26 cellular contexts compared by ENCODE assay signal in the genomic region with DNA sequence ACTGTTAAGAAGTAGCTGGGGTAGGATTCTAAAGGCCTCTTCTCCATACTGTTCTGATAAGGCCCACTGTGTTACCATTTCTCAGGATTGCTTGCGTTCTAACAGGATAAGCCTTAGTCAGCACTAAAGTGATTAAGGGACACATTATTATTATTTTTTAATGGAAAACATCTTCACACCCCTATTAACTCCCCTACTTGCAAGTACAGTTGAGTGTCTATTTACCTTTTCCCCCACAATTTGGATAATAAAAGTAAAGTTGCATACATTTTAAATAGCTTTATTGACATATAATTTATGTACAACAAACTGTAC. TPM values are rescaled to one million over a fixed set of nuclear protein-coding genes. Genes with fewer than 3 reads are reported as not detected.
A peak's percentile ranks its signal among the peaks of the same experiment; 100 is the strongest.
DNase-seq lines count a peak whose midpoint lies in the region; ATAC-seq, FAIRE-seq and TF ChIP-seq lines count a peak whose summit lies in the region.
"Had no signal": no experiment of that assay in that cellular context is flagged by ENCODE, and none has a peak within 500 bp of the region (broad histone marks: within the 10 kb centered on the region; RNA-seq: fewer than 3 reads in every experiment).

No MANE protein-coding gene starts in this region.

- H3K36me3 Mint-ChIP-seq in effector memory CD8-positive, alpha-beta T cell (ENCODE audit: insufficient read depth): peaks cover 70% of the 10 kb centered on the region

- H2AFZ ChIP-seq in HepG2 (ENCODE audit: low read length): no peak overlapping the region
- H2AFZ ChIP-seq: PC-9 had no signal

- DNase-seq in HepG2 (ENCODE audit: low spot score): no peak
- DNase-seq in right lobe of liver: no peak
- DNase-seq in RCC 7860 (ENCODE audit: low spot score): peak; percentile 2
- DNase-seq in effector memory CD8-positive, alpha-beta T cell: no peak
- DNase-seq in kidney tubule cell (ENCODE audit: low spot score): no peak
- DNase-seq in NCI-H2171 (lab: John Stamatoyannopoulos, UW): no peak
- DNase-seq: activated gamma-delta T cell; amygdala; effector memory CD4-positive, alpha-beta T cell; foreskin melanocyte; mesendoderm; MG63; NCI-H2081; occipital lobe; PC-9; SHP77; stimulated activated CD4-positive, alpha-beta T cell treated with anti-CD3 and anti-CD28 coated beads, Interleukin-1b, Interleukin-23, amount 100 ng/mL, for 48 hours; testis; uterus had no signal

- H3K9me3 Mint-ChIP-seq in effector memory CD8-positive, alpha-beta T cell: peaks cover 0 to 3% of the 10 kb centered on the region in 2 donors

- H3K27me3 ChIP-seq in HepG2 (ENCODE audit: control insufficient read depth in 1 of 2, insufficient read depth in 2 of 2, low read length in 2 of 2): no peaks in the 10 kb centered on the region
- H3K27me3 ChIP-seq in right lobe of liver: no peaks in the 10 kb centered on the region
- H3K27me3 ChIP-seq: breast epithelium, esophagus muscularis mucosa, MG63, testis, uterus had no signal

- peaks cover 5 to 25% of the 10 kb centered on the region in 2 experiments; a peak in 4 of 5 replicates for H3K36me3 ChIP-seq in HepG2 (replicated peaks in 1 of 2; ENCODE audit: control insufficient read depth in 1 of 2, insufficient read depth in 2 of 2, low read length in 2 of 2)
- peaks cover 0 to 27% (median 2%) of the 10 kb centered on the region in 4 donors for H3K36me3 ChIP-seq in right lobe of liver
- H3K36me3 ChIP-seq: breast epithelium, uterus had no signal

- no TSS peak for BruUV-seq in HepG2 (replicated peaks; lab: Mats Ljungman, UMichigan)

- no peak for TF ChIP-seq RAD21 in HepG2 (CRISPR knock-in tag; IDR thresholded peaks at IDR 0.05)

- peaks cover 22% of the 10 kb centered on the region for H3K79me2 ChIP-seq in HepG2 (ENCODE audit: insufficient read depth, low read length)

- H3K9me3 ChIP-seq in HepG2 (ENCODE audit: low read length) (no peaks in the 10 kb centered on the region), right lobe of liver (no peaks in the 10 kb centered on the region)
- H3K9me3 ChIP-seq: breast epithelium, esophagus muscularis mucosa, MG63, testis, uterus had no signal

- H3K4me3 Mint-ChIP-seq in effector memory CD8-positive, alpha-beta T cell: peak overlapping the region in 1 of 2 donors; percentile 32

- no peak for TF ChIP-seq CTCF in HepG2 (CRISPR knock-in tag; IDR thresholded peaks at IDR 0.05)
- no peak for TF ChIP-seq CTCF in right lobe of liver (IDR thresholded peaks at IDR 0.05)

- CTCF ChIA-PET in HepG2 (lab: Yijun Ruan, JAX; ENCODE audit: low intra/inter-chr PET ratio, low total read pairs): no interaction called here

- TF ChIP-seq POLR2A in HepG2 (IDR thresholded peaks at IDR 0.05; ENCODE audit: insufficient read depth in 1 of 2, low read depth in 2 of 2, low read length in 2 of 2) (no peak), right lobe of liver (IDR thresholded peaks at IDR 0.05) (no peak)

- no peak for FAIRE-seq in HepG2 (lab: Jason Lieb, UNC)
- FAIRE-seq in RCC 7860 (lab: Jason Lieb, UNC): no peak
- FAIRE-seq: colon, TTC549 had no signal

- intact Hi-C loops in HepG2 (cut with micrococcal nuclease; ENCODE audit: unreplicated experiment): no loop called here
- intact Hi-C loops in right lobe of liver (cut with DNase I): no loop called here

- H3K27me3 Mint-ChIP-seq in effector memory CD8-positive, alpha-beta T cell: no peaks in the 10 kb centered on the region

- H3K4me3 ChIP-seq in HepG2 (replicated peaks in 1 of 3; ENCODE audit: insufficient read depth in 1 of 3, low read depth in 2 of 3, low read length in 3 of 3) (no peak overlapping the region), right lobe of liver (no peak overlapping the region)
- H3K4me3 ChIP-seq: breast epithelium, esophagus muscularis mucosa, MG63, PC-9, skin epidermis, testis, uterus had no signal

- H3K27ac ChIP-seq in HepG2 (ENCODE audit: extremely low read length, insufficient read depth, low read length) (no peak overlapping the region), right lobe of liver (no peak overlapping the region)
- H3K27ac ChIP-seq: breast epithelium, C4-2B, esophagus muscularis mucosa, PC-9, skin epidermis, testis, uterus had no signal

- no peak for TF ChIP-seq EP300 in HepG2 (IDR thresholded peaks at IDR 0.05; ENCODE audit: low read depth in 2 of 2, low read length in 2 of 2)
- TF ChIP-seq EP300 in HepG2 (CRISPR knock-in tag; IDR thresholded peaks at IDR 0.05; ENCODE audit: borderline replicate concordance): no peak

- in situ Hi-C loops in HepG2 (cut with HindIII; ENCODE audit: extremely low pct_ligation_motif_present, low pct_unique_long_range_greater_than_20kb): no loop called here

- POLR2A ChIA-PET in HepG2 (lab: Yijun Ruan, JAX): no interaction called here

- no peaks in the 10 kb centered on the region for H4K20me1 ChIP-seq in HepG2 (ENCODE audit: insufficient read depth, low read length)

- H3K4me1 ChIP-seq in HepG2 (ENCODE audit: insufficient read depth, low read length): peaks cover 10% of the 10 kb centered on the region
- H3K4me1 ChIP-seq in right lobe of liver: peaks cover 0 to 16% (median 0%) of the 10 kb centered on the region in 4 donors
- H3K4me1 ChIP-seq: breast epithelium, testis had no signal

- peaks cover 24 to 59% of the 10 kb centered on the region in 2 donors for H3K4me1 Mint-ChIP-seq in effector memory CD8-positive, alpha-beta T cell (ENCODE audit: low read depth in 2 of 2)

- no peak overlapping the region for H3K9ac ChIP-seq in HepG2 (ENCODE audit: insufficient read depth, low read depth, low read length)

- ATAC-seq in HepG2: no peak
- ATAC-seq in right lobe of liver: no peak
- ATAC-seq in effector memory CD8-positive, alpha-beta T cell (replicated peaks): peak; percentile 5
- ATAC-seq in GM21423 (IDR thresholded peaks at IDR 0.05; ENCODE audit: unreplicated experiment): no peak

- no peak overlapping the region for H3K4me2 ChIP-seq in HepG2 (ENCODE audit: low read depth, low read length)
- H3K4me2 ChIP-seq: PC-9 had no signal

- peak overlapping the region in 1 of 2 donors; percentile 71 for H3K27ac Mint-ChIP-seq in effector memory CD8-positive, alpha-beta T cell

- 100% methylated on average over 1 of the region's 1 CpG for WGBS in HepG2 (ENCODE audit: low lambda C conversion rate)
- 91% methylated on average over 1 of the region's 1 CpG for WGBS in right lobe of liver (ENCODE audit: insufficient coverage, low coverage, low lambda C conversion rate, missing lambda C conversion rate)

TF ChIP-seq in HepG2, 621 proteins besides CTCF, POLR2A, EP300 and RAD21:
- TF ChIP-seq ZMAT3 (CRISPR knock-in tag; conservative IDR thresholded peaks at IDR 0.05) (no peak), ZNF552 (CRISPR knock-in tag; IDR thresholded peaks at IDR 0.05; ENCODE audit: borderline replicate concordance) (no peak), MAFF (IDR thresholded peaks at IDR 0.05; ENCODE audit: low read depth, low read length) (peak; percentile 87), ZC3H13 (CRISPR knock-in tag; IDR thresholded peaks at IDR 0.05) (no peak), ZMYM4 (CRISPR knock-in tag; IDR thresholded peaks at IDR 0.05) (no peak), MAFK (conservative IDR thresholded peaks at IDR 0.05 in 1 of 2, IDR thresholded peaks at IDR 0.05 in 1 of 2; ENCODE audit: low read length in 2 of 2) (peak; percentile 80 to 94)

RNA-seq across cellular contexts. Expression of a gene that starts 9.0 kb away (rescaled TPM):
- 7.0 and 9.7 TPM in 2 replicates for total RNA-seq in HepG2 (2016; rRNA removed; fragmentation: Illumina TruSeq; extraction: Trizol)
- 4.0 and 4.1 TPM in 2 replicates for total RNA-seq in HepG2 (2016; cell fraction: cytosol; rRNA removed; fragmentation: Illumina TruSeq; extraction: Trizol; ENCODE audit: low read depth)
- 6.0 and 9.9 TPM in 2 replicates for total RNA-seq in HepG2 (2016; cell fraction: insoluble cytoplasmic fraction; rRNA removed; fragmentation: Illumina TruSeq; extraction: Trizol)
- total RNA-seq in HepG2 (2016; cell fraction: membrane; rRNA removed; fragmentation: Illumina TruSeq; extraction: Trizol): 4.8 and 5.3 TPM in 2 replicates
- total RNA-seq in HepG2 (2016; cell fraction: nucleus; rRNA removed; fragmentation: Illumina TruSeq; extraction: Trizol): 10.1 and 10.2 TPM in 2 replicates
- 3.0 and 3.7 TPM in 2 replicates for polyA plus RNA-seq in HepG2 (2011; rRNA removed)
- polyA plus RNA-seq in HepG2 (2011; cell fraction: cytosol; rRNA removed): 1.8 and 2.5 TPM in 2 replicates
- 2.2 and 3.7 TPM in 2 replicates for polyA plus RNA-seq in HepG2 (2011; cell fraction: nucleus; rRNA removed)
- polyA plus RNA-seq in HepG2 (2012): 3.0 and 4.4 TPM in 2 replicates
- 0.14 and 0.18 TPM in 2 replicates for polyA plus RNA-seq in HepG2 (2016; cell fraction: cytosol; fragmentation: Illumina TruSeq; extraction: Trizol; ENCODE audit: low read depth)
- polyA plus RNA-seq in HepG2 (2016; cell fraction: insoluble cytoplasmic fraction; fragmentation: Illumina TruSeq; extraction: Trizol; ENCODE audit: low read depth): 3.3 and 4.0 TPM in 2 replicates
- polyA plus RNA-seq in HepG2 (2016; cell fraction: membrane; fragmentation: Illumina TruSeq; extraction: Trizol; ENCODE audit: low read depth): 0.37 and 0.39 TPM in 2 replicates
- polyA plus RNA-seq in HepG2 (2016; cell fraction: nucleus; fragmentation: Illumina TruSeq; extraction: Trizol; ENCODE audit: insufficient read depth, low read depth): 4.8 and 5.2 TPM in 2 replicates
- polyA minus RNA-seq in HepG2 (2011; rRNA and poly(A)+ RNA removed; ENCODE audit: low replicate concordance): 5.6 and 13.3 TPM in 2 replicates
- 5.3 and 6.4 TPM in 2 replicates for polyA minus RNA-seq in HepG2 (2011; cell fraction: cytosol; rRNA and poly(A)+ RNA removed)
- 15.6 and 15.7 TPM in 2 replicates for polyA minus RNA-seq in HepG2 (2011; cell fraction: nucleus; rRNA and poly(A)+ RNA removed)
- 1 to 10 TPM; 3.5 to 7.5 (median 5.0) TPM for total RNA-seq in right lobe of liver
